9 cellular contexts compared by ENCODE assay signal in the genomic region with DNA sequence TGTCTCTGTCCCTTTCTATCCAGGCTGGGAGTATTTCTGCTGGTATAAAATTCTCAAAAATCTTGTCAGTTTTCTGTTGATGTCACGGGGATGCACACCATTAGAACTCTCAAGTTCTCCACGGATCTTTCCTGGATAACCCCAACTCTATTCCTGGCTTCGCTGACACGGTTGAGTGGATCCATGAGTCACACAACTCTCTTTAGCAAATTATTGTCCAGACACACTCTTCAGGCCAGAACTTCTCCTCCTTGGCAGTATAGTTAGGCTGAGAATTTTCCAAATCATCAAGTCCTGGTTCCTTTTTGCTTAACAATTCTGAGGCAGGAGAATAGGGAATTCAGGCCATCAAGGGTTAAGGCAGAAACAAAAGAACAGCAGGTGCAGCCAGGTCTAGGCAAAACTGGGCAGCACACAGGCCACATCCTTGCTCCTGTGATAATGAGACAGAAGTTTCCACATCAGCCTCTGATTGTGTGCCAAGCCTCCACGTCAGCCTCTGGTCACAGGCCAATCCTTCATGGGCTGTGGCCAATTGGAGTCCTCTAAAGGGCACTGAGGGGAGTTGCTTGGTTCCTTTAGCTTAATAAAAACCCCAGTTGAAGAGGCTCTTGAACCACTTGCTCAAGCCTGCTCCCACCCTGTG. TPM values are rescaled to one million over a fixed set of nuclear protein-coding genes. Genes with fewer than 3 reads are reported as not detected.
DNase-seq lines count a peak whose midpoint lies in the region; ATAC-seq and TF ChIP-seq lines count a peak whose summit lies in the region.
"Had no signal": no experiment of that assay in that cellular context is flagged by ENCODE, and none has a peak within 500 bp of the region (broad histone marks: within the 10 kb centered on the region; RNA-seq: fewer than 3 reads in every experiment).

No MANE protein-coding gene starts in this region.

- no peak overlapping the region for H3K4me3 ChIP-seq in SK-N-SH (ENCODE audit: low read depth in 2 of 2, low read length in 1 of 2)
- no peak overlapping the region for H3K4me3 ChIP-seq in foreskin fibroblast (ENCODE audit: low read depth in 1 of 2, low read length in 2 of 2)
- H3K4me3 ChIP-seq in osteoblast (ENCODE audit: insufficient read depth, low read length) = no peak overlapping the region
- H3K4me3 ChIP-seq: SK-N-MC had no signal

- POLR2A ChIA-PET in SK-N-SH (lab: Yijun Ruan, JAX) = no interaction called here

- no peaks in the 10 kb centered on the region for H3K9me2 ChIP-seq in SK-N-SH

- H3K4me2 ChIP-seq in SK-N-SH (no peak overlapping the region), osteoblast (ENCODE audit: insufficient read depth, low read length) (peak overlapping the region; percentile 21)

- H2AFZ ChIP-seq in SK-N-SH (ENCODE audit: low read depth) = no peak overlapping the region
- no peak overlapping the region for H2AFZ ChIP-seq in osteoblast (ENCODE audit: low read length)

- WGBS in SK-N-SH (ENCODE audit: low lambda C conversion rate) = 55% methylated on average over 5 of the region's 5 CpGs

- H3F3A ChIP-seq in SK-N-SH (replicated peaks; ENCODE audit: insufficient read depth) = peaks cover 10% of the 10 kb centered on the region

- H3K79me2 ChIP-seq in SK-N-SH (ENCODE audit: insufficient read depth) = no peaks in the 10 kb centered on the region
- no peaks in the 10 kb centered on the region for H3K79me2 ChIP-seq in osteoblast (ENCODE audit: insufficient read depth, low read length)

- DNase-seq in NCI-H1417 (lab: John Stamatoyannopoulos, UW) = peak; percentile 10 to 70 (median 54)
- DNase-seq in NCI-H1417 treated with DMSO at 0.1 percent for 48 hours (lab: John Stamatoyannopoulos, UW) = no peak
- DNase-seq in SK-N-SH = no peak
- peak; percentile 90 to 93 for DNase-seq in foreskin fibroblast
- DNase-seq in osteoblast (ENCODE audit: insufficient read length, low spot score, missing footprints) = peak; percentile 84

- TF ChIP-seq EP300 in SK-N-SH (IDR thresholded peaks at IDR 0.05; ENCODE audit: borderline replicate concordance in 1 of 2, low read depth in 1 of 2, low read length in 1 of 2) = no peak

- TF ChIP-seq CTCF in SK-N-SH (IDR thresholded peaks at IDR 0.05) (no peak), foreskin fibroblast (IDR thresholded peaks at IDR 0.05; ENCODE audit: low read depth, low read length) (no peak), osteoblast (IDR thresholded peaks at IDR 0.05; ENCODE audit: extremely low read depth, low read depth, low read length) (no peak)

- H4K20me1 ChIP-seq in SK-N-SH (ENCODE audit: insufficient read depth) (no peaks in the 10 kb centered on the region), osteoblast (ENCODE audit: insufficient read depth, low read length) (no peaks in the 10 kb centered on the region)

- H3K36me3 ChIP-seq in SK-N-SH (replicated peaks in 1 of 2; ENCODE audit: control insufficient read depth in 1 of 2, insufficient read depth in 2 of 2, low read length in 1 of 2) (no peaks in the 10 kb centered on the region), osteoblast (ENCODE audit: insufficient read depth, low read length) (peaks cover 2% of the 10 kb centered on the region)

- H3K27ac ChIP-seq in SK-N-SH (ENCODE audit: low read depth in 2 of 2, low read length in 1 of 2) = peak overlapping the region in 1 of 2 experiments; percentile 44; a peak in 1 of 4 replicates
- peak overlapping the region; percentile 44 for H3K27ac ChIP-seq in osteoblast (ENCODE audit: low read depth, low read length)
- H3K27ac ChIP-seq: SK-N-MC had no signal

- no peaks in the 10 kb centered on the region for H3K9me3 ChIP-seq in SK-N-SH
- H3K9me3 ChIP-seq in osteoblast (ENCODE audit: low read depth, low read length) = no peaks in the 10 kb centered on the region

- CTCF ChIA-PET in SK-N-SH (lab: Yijun Ruan, JAX) = interaction anchor here (0.7 kb wide), 1 partner anchor 302 kb away, joined by 3 read pairs; no protein-coding TSS in a partner anchor

- ATAC-seq in GM19324 (IDR thresholded peaks at IDR 0.05; ENCODE audit: low FRiP score, unreplicated experiment) (no peak), GM21360 (IDR thresholded peaks at IDR 0.05; ENCODE audit: unreplicated experiment) (no peak), GM21423 (IDR thresholded peaks at IDR 0.05; ENCODE audit: unreplicated experiment) (no peak)

- no peaks in the 10 kb centered on the region; a peak in 1 of 4 replicates for H3K4me1 ChIP-seq in SK-N-SH (ENCODE audit: control insufficient read depth in 1 of 2, insufficient read depth in 2 of 2, low read depth in 1 of 2, low read length in 1 of 2)
- peaks cover 15% of the 10 kb centered on the region for H3K4me1 ChIP-seq in osteoblast (ENCODE audit: insufficient read depth, low read length)

- no peak overlapping the region for H3K9ac ChIP-seq in SK-N-SH

- H3K27me3 ChIP-seq in SK-N-SH (ENCODE audit: insufficient read depth) (no peaks in the 10 kb centered on the region), osteoblast (ENCODE audit: insufficient read depth, low read length) (no peaks in the 10 kb centered on the region)

- no peak for TF ChIP-seq RAD21 in SK-N-SH (IDR thresholded peaks at IDR 0.05; ENCODE audit: low read length)

TF ChIP-seq in SK-N-SH, 30 proteins besides CTCF, POLR2A, EP300 and RAD21:
- TF ChIP-seq, protein P1, sequence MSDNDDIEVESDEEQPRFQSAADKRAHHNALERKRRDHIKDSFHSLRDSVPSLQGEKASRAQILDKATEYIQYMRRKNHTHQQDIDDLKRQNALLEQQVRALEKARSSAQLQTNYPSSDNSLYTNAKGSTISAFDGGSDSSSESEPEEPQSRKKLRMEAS (IDR thresholded peaks at IDR 0.05; ENCODE audit: low read depth) = no peak
- TF ChIP-seq MXI1 (IDR thresholded peaks at IDR 0.05; ENCODE audit: low read depth, low read length) (no peak), RCOR1 (IDR thresholded peaks at IDR 0.05; ENCODE audit: low read length) (no peak), SIN3A (IDR thresholded peaks at IDR 0.05; ENCODE audit: borderline replicate concordance, low read depth, low read length) (no peak), NFIC (IDR thresholded peaks at IDR 0.05; ENCODE audit: borderline replicate concordance) (peak; percentile 41; the same call in 1 of the 2 replicates)
- TF ChIP-seq, protein P2, sequence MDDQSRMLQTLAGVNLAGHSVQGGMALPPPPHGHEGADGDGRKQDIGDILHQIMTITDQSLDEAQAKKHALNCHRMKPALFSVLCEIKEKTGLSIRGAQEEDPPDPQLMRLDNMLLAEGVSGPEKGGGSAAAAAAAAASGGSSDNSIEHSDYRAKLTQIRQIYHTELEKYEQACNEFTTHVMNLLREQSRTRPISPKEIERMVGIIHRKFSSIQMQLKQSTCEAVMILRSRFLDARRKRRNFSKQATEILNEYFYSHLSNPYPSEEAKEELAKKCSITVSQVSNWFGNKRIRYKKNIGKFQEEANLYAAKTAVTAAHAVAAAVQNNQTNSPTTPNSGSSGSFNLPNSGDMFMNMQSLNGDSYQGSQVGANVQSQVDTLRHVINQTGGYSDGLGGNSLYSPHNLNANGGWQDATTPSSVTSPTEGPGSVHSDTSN (IDR thresholded peaks at IDR 0.05) = 0 out of 2 replicates have a peak, but pooled peaks have one; percentile 4

RNA-seq across cellular contexts. Expression of a gene that starts 5.7 kb away (rescaled TPM):
- 78.8 and 91.2 TPM in 2 replicates for polyA plus RNA-seq in SK-N-SH (2012; rRNA removed)
- polyA plus RNA-seq in SK-N-SH (2012; cell fraction: cytosol; rRNA removed) = 103 and 131 TPM in 2 replicates
- polyA plus RNA-seq in SK-N-SH (2012; cell fraction: nucleus; rRNA removed) = 34.0 and 44.1 TPM in 2 replicates
- total RNA-seq in osteoblast = 96.6 and 105 TPM in 2 replicates

Comparison
In these comparisons a context has a peak if more than half of its experiments do, and no peak if none do; other contexts are left out.
1. DNase-seq: peak in NCI-H1417 (3 of 3), foreskin fibroblast (2 of 2) and osteoblast (single experiment); none in NCI-H1417 treated with DMSO at 0.1 percent for 48 hours (single experiment) and SK-N-SH (single experiment).